20 cellular contexts compared by ENCODE assay signal in genomic region chr2:190550137-190550536, GRCh38.
"Had no signal": no experiment of that assay in that cellular context is flagged by ENCODE, and none has a peak within 500 bp of the region (broad histone marks: within the 10 kb centered on the region; RNA-seq: fewer than 3 reads in every experiment).

No MANE protein-coding gene starts in this region.

- H3K27ac Mint-ChIP-seq: IgD-negative memory B cell had no signal

- H3K4me2 ChIP-seq: KMS-11, PC-9 had no signal

- H3K36me3 ChIP-seq: Peyer's patch, SJCRH30 had no signal

- ATAC-seq: K562, Right ventricle myocardium inferior, SK-N-SH treated with all-trans-retinoic acid at 6 μM for 48 hours had no signal

- H3K9ac ChIP-seq: KMS-11 had no signal

- H3K27ac ChIP-seq: KMS-11, PC-9, Peyer's patch, SJCRH30 had no signal

- DNase-seq: Kasumi-1, MM.1S, NCI-H1092 treated with DMSO at 0.1 percent for 48 hours, NCI-H1436, NCI-H187, NCI-H2029, NCI-H2081 treated with DMSO at 0.1 percent for 48 hours, NCI-H2227 treated with DMSO at 0.1 percent for 48 hours, NCI-H524, NCI-H526 treated with DMSO at 0.1 percent for 48 hours, NCI-H748 treated with DMSO at 0.1 percent for 48 hours, PC-9, Peyer's patch, SHP77 treated with DMSO at 0.1 percent for 48 hours, SJCRH30 had no signal

- H3K4me3 Mint-ChIP-seq: IgD-negative memory B cell had no signal

- H3K4me3 ChIP-seq: K562, PC-9, Peyer's patch, SJCRH30 had no signal

- H3K4me1 ChIP-seq: Peyer's patch, SJCRH30 had no signal

- H3K9me3 Mint-ChIP-seq: IgD-negative memory B cell had no signal

- H3K27me3 ChIP-seq: Peyer's patch, SJCRH30 had no signal

- H2AFZ ChIP-seq: PC-9 had no signal

- H3K9me3 ChIP-seq: Peyer's patch had no signal
